Comparison of ENCODE assay signal across 25 cellular contexts in the genomic region with DNA sequence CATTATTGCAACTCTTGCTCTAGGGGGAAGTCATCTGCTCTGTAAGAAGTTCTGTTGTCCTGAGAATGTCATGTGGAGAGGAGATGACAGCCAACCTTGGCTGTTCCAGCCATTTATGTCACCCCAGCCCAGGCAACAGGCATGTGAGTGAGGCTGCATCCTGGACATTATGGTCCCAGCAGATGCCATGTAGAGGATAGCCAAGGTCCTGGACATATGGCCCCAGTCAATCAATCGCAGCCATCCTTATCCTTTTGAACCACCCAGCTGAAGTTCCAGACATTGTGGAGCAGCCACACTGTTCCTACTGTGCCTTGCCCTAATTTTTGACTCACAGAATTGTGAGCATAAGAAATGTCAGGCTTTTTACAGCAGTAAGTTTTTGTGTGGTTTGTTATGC.
DNase-seq lines count a peak whose midpoint lies in the region; ATAC-seq and TF ChIP-seq lines count a peak whose summit lies in the region.
"Had no signal": no experiment of that assay in that cellular context is flagged by ENCODE, and none has a peak within 500 bp of the region (broad histone marks: within the 10 kb centered on the region; RNA-seq: fewer than 3 reads in every experiment).

No MANE protein-coding gene starts in this region.

- no peaks in the 10 kb centered on the region for H3K79me2 ChIP-seq in Loucy (ENCODE audit: insufficient read depth, low read length)

- H3K4me3 Mint-ChIP-seq in stimulated activated effector memory CD8-positive, alpha-beta T cell treated with anti-CD3 and anti-CD28 coated beads, Interleukin-12 subunit alpha, Interleukin-12 subunit beta, amount 100 ng/mL, for 72 hours, result no peak overlapping the region
- H3K4me3 Mint-ChIP-seq: CD14-positive monocyte; CD4-positive, alpha-beta T cell; CD8-positive, alpha-beta memory T cell; GM23338; H9; HFFc6 had no signal

- no peaks in the 10 kb centered on the region for H3K9me3 ChIP-seq in Loucy (ENCODE audit: insufficient read depth, low read depth, low read length)
- no peaks in the 10 kb centered on the region for H3K9me3 ChIP-seq in upper lobe of right lung
- H3K9me3 ChIP-seq: A549; BE2C; BLaER1 treated with 17β-estradiol and CSF1 and Interleukin-3, amounts not matched to agents 10 nM and 100 nM had no signal

- H3K9ac ChIP-seq in Loucy (ENCODE audit: low read depth, low read length, poor library complexity, severe bottlenecking), result no peak overlapping the region
- H3K9ac ChIP-seq: BLaER1 treated with 17β-estradiol and CSF1 and Interleukin-3, amounts not matched to agents 10 nM and 100 nM had no signal

- ATAC-seq in stimulated activated effector memory CD8-positive, alpha-beta T cell treated with anti-CD3 and anti-CD28 coated beads, Interleukin-12 subunit alpha, Interleukin-12 subunit beta, amount 100 ng/mL, for 72 hours, result peak; percentile 28
- ATAC-seq in HG02623 (IDR thresholded peaks at IDR 0.05; ENCODE audit: unreplicated experiment) (no peak), upper lobe of right lung (no peak)
- ATAC-seq: GM12878, HCT116 had no signal

- intact Hi-C loops in upper lobe of right lung (cut with DNase I), result no loop called here

- in situ Hi-C loops in G401 (cut with HindIII; ENCODE audit: low sequenced_read_pairs), result no loop called here

- DNase-seq in G401 (ENCODE audit: low spot score) (peak; percentile 72), cerebellum (ENCODE audit: low spot score) (peak; percentile 14), upper lobe of right lung (no peak), NCI-H2171 treated with DMSO at 0.1 percent for 48 hours (lab: John Stamatoyannopoulos, UW) (no peak)
- no peak for DNase-seq in stimulated activated effector memory CD8-positive, alpha-beta T cell treated with anti-CD3 and anti-CD28 coated beads, Interleukin-12 subunit alpha, Interleukin-12 subunit beta, amount 100 ng/mL, for 72 hours (ENCODE audit: low spot score in 2 of 2)
- DNase-seq in activated CD4-positive, alpha-beta T cell treated with anti-CD3 and anti-CD28 coated beads, Interleukin-2, amount 50 U/mL, for 4 hours, result no peak
- DNase-seq: 8988T; ACHN; AML-193; BE2C; CD4-positive, alpha-beta T cell; CD8-positive, alpha-beta memory T cell; DMS 273 treated with DMSO at 0.1 percent for 48 hours; DND-41; GDM1; HFFc6 had no signal

- H3K27me3 ChIP-seq in Loucy (ENCODE audit: insufficient read depth, low read length, poor library complexity, severe bottlenecking), result no peaks in the 10 kb centered on the region
- H3K27me3 ChIP-seq in upper lobe of right lung, result no peaks in the 10 kb centered on the region
- H3K27me3 ChIP-seq: BE2C; BLaER1 treated with 17β-estradiol and CSF1 and Interleukin-3, amounts not matched to agents 10 nM and 100 nM had no signal

- no peaks in the 10 kb centered on the region for H4K20me1 ChIP-seq in Loucy (ENCODE audit: insufficient read depth, low read length, poor library complexity, severe bottlenecking)
- H4K20me1 ChIP-seq: BLaER1 treated with 17β-estradiol and CSF1 and Interleukin-3, amounts not matched to agents 10 nM and 100 nM had no signal

- no peaks in the 10 kb centered on the region for H3K4me1 Mint-ChIP-seq in stimulated activated effector memory CD8-positive, alpha-beta T cell treated with anti-CD3 and anti-CD28 coated beads, Interleukin-12 subunit alpha, Interleukin-12 subunit beta, amount 100 ng/mL, for 72 hours
- H3K4me1 Mint-ChIP-seq: CD8-positive, alpha-beta memory T cell had no signal

- no peaks in the 10 kb centered on the region for H3K9me3 Mint-ChIP-seq in stimulated activated effector memory CD8-positive, alpha-beta T cell treated with anti-CD3 and anti-CD28 coated beads, Interleukin-12 subunit alpha, Interleukin-12 subunit beta, amount 100 ng/mL, for 72 hours
- H3K9me3 Mint-ChIP-seq: CD14-positive monocyte; CD4-positive, alpha-beta T cell; CD8-positive, alpha-beta memory T cell; GM23338; H9; HFFc6 had no signal

- no peaks in the 10 kb centered on the region for H3K36me3 Mint-ChIP-seq in stimulated activated effector memory CD8-positive, alpha-beta T cell treated with anti-CD3 and anti-CD28 coated beads, Interleukin-12 subunit alpha, Interleukin-12 subunit beta, amount 100 ng/mL, for 72 hours
- H3K36me3 Mint-ChIP-seq: CD14-positive monocyte; CD8-positive, alpha-beta memory T cell had no signal

- H3K36me3 ChIP-seq in Loucy (ENCODE audit: insufficient read depth, low read length), result no peaks in the 10 kb centered on the region
- no peaks in the 10 kb centered on the region for H3K36me3 ChIP-seq in upper lobe of right lung
- H3K36me3 ChIP-seq: BE2C; BLaER1 treated with 17β-estradiol and CSF1 and Interleukin-3, amounts not matched to agents 10 nM and 100 nM had no signal

- H3K27ac ChIP-seq in upper lobe of right lung, result no peak overlapping the region
- H3K27ac ChIP-seq: A549; BLaER1 treated with 17β-estradiol and CSF1 and Interleukin-3, amounts not matched to agents 10 nM and 100 nM had no signal

- peak overlapping the region; percentile 38; the same call in 1 of the 2 replicates for H2AFZ ChIP-seq in Loucy (ENCODE audit: low read length)
- H2AFZ ChIP-seq: GM23338 had no signal

- no peaks in the 10 kb centered on the region for H3K9me2 ChIP-seq in Loucy (replicated peaks; ENCODE audit: low read depth, low read length)

- no peak for TF ChIP-seq CTCF in Loucy (conservative IDR thresholded peaks at IDR 0.05; ENCODE audit: low read length)
- no peak for TF ChIP-seq CTCF in upper lobe of right lung (IDR thresholded peaks at IDR 0.05)

- no peaks in the 10 kb centered on the region for H3F3A ChIP-seq in Loucy (ENCODE audit: low read depth)

- no peak overlapping the region for H3K4me2 ChIP-seq in Loucy (ENCODE audit: low read depth, low read length, poor library complexity, severe bottlenecking)
- H3K4me2 ChIP-seq: A549; BLaER1 treated with 17β-estradiol and CSF1 and Interleukin-3, amounts not matched to agents 10 nM and 100 nM; GM23338 had no signal

- H3K4me1 ChIP-seq in Loucy (ENCODE audit: insufficient read depth, low read length, poor library complexity, severe bottlenecking) (peaks cover 6% of the 10 kb centered on the region), upper lobe of right lung (no peaks in the 10 kb centered on the region)
- H3K4me1 ChIP-seq: A549 had no signal

- H3K27ac Mint-ChIP-seq in stimulated activated effector memory CD8-positive, alpha-beta T cell treated with anti-CD3 and anti-CD28 coated beads, Interleukin-12 subunit alpha, Interleukin-12 subunit beta, amount 100 ng/mL, for 72 hours, result no peak overlapping the region
- H3K27ac Mint-ChIP-seq: CD14-positive monocyte; CD4-positive, alpha-beta T cell; CD8-positive, alpha-beta memory T cell; GM23338; H9; HFFc6 had no signal

- H3K4me3 ChIP-seq in Loucy (ENCODE audit: low read length, poor library complexity, severe bottlenecking), result no peak overlapping the region
- H3K4me3 ChIP-seq in upper lobe of right lung, result no peak overlapping the region
- H3K4me3 ChIP-seq: A549; BLaER1 treated with 17β-estradiol and CSF1 and Interleukin-3, amounts not matched to agents 10 nM and 100 nM; GM12878; GM23338 had no signal

Comparison
In these comparisons a context has a peak if more than half of its experiments do, and no peak if none do; other contexts are left out.
1. DNase-seq: peak in G401 (single experiment) and cerebellum (single experiment); none in stimulated activated effector memory CD8-positive, alpha-beta T cell treated with anti-CD3 and anti-CD28 coated beads, Interleukin-12 subunit alpha, Interleukin-12 subunit beta, amount 100 ng/mL, for 72 hours (0 of 2), upper lobe of right lung (single experiment), NCI-H2171 treated with DMSO at 0.1 percent for 48 hours (single experiment) and activated CD4-positive, alpha-beta T cell treated with anti-CD3 and anti-CD28 coated beads, Interleukin-2, amount 50 U/mL, for 4 hours (0 of 2).